Comparison of ENCODE assay signal across 14 cellular contexts in genomic region chr10:72098301-72099053, GRCh38. TPM values are rescaled to one million over a fixed set of nuclear protein-coding genes. Genes with fewer than 3 reads are reported as not detected.
DNase-seq lines count a peak whose midpoint lies in the region; ATAC-seq and TF ChIP-seq lines count a peak whose summit lies in the region.
"Had no signal": no experiment of that assay in that cellular context is flagged by ENCODE, and none has a peak within 500 bp of the region (broad histone marks: within the 10 kb centered on the region; RNA-seq: fewer than 3 reads in every experiment).

No MANE protein-coding gene starts in this region.

- H3K56ac ChIP-seq in IMR-90 (ENCODE audit: extremely low read depth, insufficient read depth, low read length), result no peak overlapping the region

- H3K23ac ChIP-seq in IMR-90 (ENCODE audit: low read depth, low read length), result peak overlapping the region; percentile 6; the same call in 1 of the 2 replicates

- H3K4me3 Mint-ChIP-seq in nephron, result no peak overlapping the region
- no peak overlapping the region for H3K4me3 Mint-ChIP-seq in natural killer cell treated with Interleukin-12 subunit alpha and Interleukin-12 subunit beta and Interleukin-15 and Interleukin-18, amount 100 ng/mL, for 72 hours
- H3K4me3 Mint-ChIP-seq: activated CD4-positive, alpha-beta memory T cell treated with anti-CD3 and anti-CD28 coated beads, Interleukin-2, amount 10 ng/mL, durations not matched to agents 7 days and 5 days; B cell; memory B cell; stimulated activated naive B cell treated with anti-CD40 and anti-IgM and Interleukin-4, amounts not matched to agents 10 μg/mL and 1 μg/mL and 100 μg/mL, for 72 hours had no signal

- POLR2A ChIA-PET in IMR-90 (lab: Charles Lee; ENCODE audit: unreplicated experiment), result no interaction called here

- H3K4ac ChIP-seq in IMR-90 (ENCODE audit: low read depth, low read length), result peak overlapping the region; percentile 70

- no peak overlapping the region for H2AK9ac ChIP-seq in IMR-90 (replicated peaks; ENCODE audit: low read depth, low read length, poor library complexity)

- in situ Hi-C loops in IMR-90 (cut with MboI; ENCODE audit: low sequenced_read_pairs), result no loop called here
- in situ Hi-C loops in brain microvascular endothelial cell (cut with HindIII; ENCODE audit: low pct_ligation_motif_present, low sequenced_read_pairs), result no loop called here

- H4K20me1 ChIP-seq in IMR-90 (ENCODE audit: insufficient read depth, low read length), result peaks cover 10% of the 10 kb centered on the region; the same call in 1 of the 2 replicates

- no CpG with 5 or more reads among the region's 4 CpGs for WGBS in IMR-90 (ENCODE audit: extremely low coverage in 2 of 2, insufficient read length in 1 of 2), 2 experiments
- 89% methylated on average over 4 of the region's 4 CpGs for WGBS in suprapubic skin

- H3K27ac Mint-ChIP-seq in nephron, result peak overlapping the region; percentile 85 to 97 (median 87)
- no peak overlapping the region for H3K27ac Mint-ChIP-seq in natural killer cell treated with Interleukin-12 subunit alpha and Interleukin-12 subunit beta and Interleukin-15 and Interleukin-18, amount 100 ng/mL, for 72 hours
- H3K27ac Mint-ChIP-seq: activated CD4-positive, alpha-beta memory T cell treated with anti-CD3 and anti-CD28 coated beads, Interleukin-2, amount 10 ng/mL, durations not matched to agents 7 days and 5 days; B cell; memory B cell had no signal

- CTCF ChIA-PET in IMR-90 (lab: Yijun Ruan, JAX), result interaction anchor here (1.2 to 1.3 kb wide), 2 partner anchors 8 to 50 kb away, joined by 3 to 5 read pairs; no protein-coding TSS in a partner anchor

- H2AK5ac ChIP-seq in IMR-90 (ENCODE audit: low read depth, low read length), result peak overlapping the region; percentile 33; the same call in 1 of the 2 replicates

- ATAC-seq in IMR-90 (ENCODE audit: low read depth) (no peak), GM21619 (IDR thresholded peaks at IDR 0.05; ENCODE audit: unreplicated experiment) (no peak)
- no peak for ATAC-seq in natural killer cell treated with Interleukin-12 subunit alpha and Interleukin-12 subunit beta and Interleukin-15 and Interleukin-18, amount 100 ng/mL, for 72 hours
- ATAC-seq: stimulated activated naive B cell treated with anti-CD40 and anti-IgM and Interleukin-4, amounts not matched to agents 10 μg/mL and 1 μg/mL and 100 μg/mL, for 72 hours had no signal

- no peaks in the 10 kb centered on the region for H3K9me3 Mint-ChIP-seq in nephron
- no peaks in the 10 kb centered on the region for H3K9me3 Mint-ChIP-seq in natural killer cell treated with Interleukin-12 subunit alpha and Interleukin-12 subunit beta and Interleukin-15 and Interleukin-18, amount 100 ng/mL, for 72 hours
- H3K9me3 Mint-ChIP-seq: activated CD4-positive, alpha-beta memory T cell treated with anti-CD3 and anti-CD28 coated beads, Interleukin-2, amount 10 ng/mL, durations not matched to agents 7 days and 5 days; memory B cell; stimulated activated naive B cell treated with anti-CD40 and anti-IgM and Interleukin-4, amounts not matched to agents 10 μg/mL and 1 μg/mL and 100 μg/mL, for 72 hours had no signal

- H3K36me3 Mint-ChIP-seq in nephron (ENCODE audit: low read depth), result peaks cover 63% of the 10 kb centered on the region
- peaks cover 25% of the 10 kb centered on the region for H3K36me3 Mint-ChIP-seq in natural killer cell treated with Interleukin-12 subunit alpha and Interleukin-12 subunit beta and Interleukin-15 and Interleukin-18, amount 100 ng/mL, for 72 hours

- H3K36me3 ChIP-seq in ACC112 (ENCODE audit: insufficient read depth, low read length) (peaks cover 4% of the 10 kb centered on the region; the same call in 1 of the 2 replicates), IMR-90 (ENCODE audit: control insufficient read depth, insufficient read depth, low read length) (peaks cover 6% of the 10 kb centered on the region; the same call in 1 of the 2 replicates), brain microvascular endothelial cell (replicated peaks) (peaks cover 3% of the 10 kb centered on the region), suprapubic skin (peaks cover 41% of the 10 kb centered on the region)

- no peak overlapping the region for H2BK120ac ChIP-seq in IMR-90 (ENCODE audit: low read depth, low read length)

- H3K4me1 ChIP-seq in ACC112 (ENCODE audit: control insufficient read depth, insufficient read depth, low read length, unreplicated experiment), result peaks cover 35% of the 10 kb centered on the region
- H3K4me1 ChIP-seq in IMR-90 (ENCODE audit: control insufficient read depth, insufficient read depth, low read length), result peaks cover 11% of the 10 kb centered on the region
- no peaks in the 10 kb centered on the region for H3K4me1 ChIP-seq in suprapubic skin

- BruUV-seq in IMR-90 (replicated peaks; lab: Mats Ljungman, UMichigan), result no TSS peak

- TF ChIP-seq POLR2A in IMR-90 (IDR thresholded peaks at IDR 0.05; ENCODE audit: low read depth, low read length) (no peak), suprapubic skin (IDR thresholded peaks at IDR 0.05) (no peak)

- intact Hi-C loops in IMR-90 (cut with micrococcal nuclease), result no loop called here

- H2BK15ac ChIP-seq in IMR-90 (ENCODE audit: low read depth, low read length), result no peak overlapping the region

- no peak for TF ChIP-seq EP300 in suprapubic skin (IDR thresholded peaks at IDR 0.05)

- H3K27me3 Mint-ChIP-seq in nephron (ENCODE audit: low read depth), result no peaks in the 10 kb centered on the region
- H3K27me3 Mint-ChIP-seq in natural killer cell treated with Interleukin-12 subunit alpha and Interleukin-12 subunit beta and Interleukin-15 and Interleukin-18, amount 100 ng/mL, for 72 hours, result no peaks in the 10 kb centered on the region
- H3K27me3 Mint-ChIP-seq: activated CD4-positive, alpha-beta memory T cell treated with anti-CD3 and anti-CD28 coated beads, Interleukin-2, amount 10 ng/mL, durations not matched to agents 7 days and 5 days; B cell; memory B cell; stimulated activated naive B cell treated with anti-CD40 and anti-IgM and Interleukin-4, amounts not matched to agents 10 μg/mL and 1 μg/mL and 100 μg/mL, for 72 hours had no signal

- TF ChIP-seq CTCF in IMR-90 (conservative IDR thresholded peaks at IDR 0.05; ENCODE audit: low read depth, low read length) (no peak), brain microvascular endothelial cell (IDR thresholded peaks at IDR 0.05; ENCODE audit: low read depth, low read length, missing control alignments) (no peak), nephron (IDR thresholded peaks at IDR 0.05; ENCODE audit: unreplicated experiment in 3 of 3) (no peak), suprapubic skin (IDR thresholded peaks at IDR 0.05) (no peak)

- peak overlapping the region; percentile 13 for H2BK5ac ChIP-seq in IMR-90 (ENCODE audit: low read depth, low read length, poor library complexity, severe bottlenecking)

- peak overlapping the region; percentile 78 for H3K27ac ChIP-seq in ACC112 (ENCODE audit: low read depth, low read length)
- 0 out of 2 replicates have a peak overlapping the region, but pooled peaks have one; percentile 2 for H3K27ac ChIP-seq in IMR-90 (ENCODE audit: insufficient read depth, low read length)
- peak overlapping the region; percentile 14 for H3K27ac ChIP-seq in brain microvascular endothelial cell
- H3K27ac ChIP-seq in suprapubic skin, result no peak overlapping the region

- no peak overlapping the region for H3K9ac ChIP-seq in IMR-90 (ENCODE audit: low read depth, low read length)

- no peak for TF ChIP-seq RAD21 in IMR-90 (IDR thresholded peaks at IDR 0.05; ENCODE audit: low read length)

- H3K9me3 ChIP-seq in IMR-90 (ENCODE audit: control insufficient read depth, insufficient read depth, low read length) (no peaks in the 10 kb centered on the region), suprapubic skin (no peaks in the 10 kb centered on the region)

- H3K27me3 ChIP-seq in ACC112 (ENCODE audit: insufficient read depth, low read length), result no peaks in the 10 kb centered on the region
- H3K27me3 ChIP-seq in IMR-90 (ENCODE audit: control insufficient read depth, insufficient read depth, low read length), result no peaks in the 10 kb centered on the region
- no peaks in the 10 kb centered on the region for H3K27me3 ChIP-seq in brain microvascular endothelial cell (replicated peaks)
- no peaks in the 10 kb centered on the region for H3K27me3 ChIP-seq in suprapubic skin

- H3K4me2 ChIP-seq in IMR-90 (ENCODE audit: low read depth, low read length), result peak overlapping the region; percentile 16; the same call in 1 of the 2 replicates

- no peak overlapping the region for H2BK20ac ChIP-seq in IMR-90 (ENCODE audit: low read depth, low read length)

- peak overlapping the region; percentile 35 for H3K18ac ChIP-seq in IMR-90 (ENCODE audit: low read depth, low read length)

- no peaks in the 10 kb centered on the region for H3K79me1 ChIP-seq in IMR-90 (ENCODE audit: low read depth in 1 of 2, low read length in 2 of 2)

- H3K9me1 ChIP-seq in IMR-90 (ENCODE audit: insufficient read depth, low read length), result peaks cover 3% of the 10 kb centered on the region; the same call in 1 of the 2 replicates

- H3K4me3 ChIP-seq in ACC112 (ENCODE audit: low read depth, low read length), result no peak overlapping the region
- H3K4me3 ChIP-seq in IMR-90 (ENCODE audit: insufficient read depth, low read depth, low read length), result no peak overlapping the region
- H3K4me3 ChIP-seq in brain microvascular endothelial cell (ENCODE audit: low read depth, low read length), result no peak overlapping the region
- no peak overlapping the region for H3K4me3 ChIP-seq in suprapubic skin

- no peaks in the 10 kb centered on the region for H3K79me2 ChIP-seq in ACC112 (ENCODE audit: control insufficient read depth, insufficient read depth, low read length, unreplicated experiment)

- DNase-seq in IMR-90, result no peak
- DNase-seq in brain microvascular endothelial cell, result no peak
- DNase-seq in natural killer cell treated with Interleukin-12 subunit alpha and Interleukin-12 subunit beta and Interleukin-15 and Interleukin-18, amount 100 ng/mL, for 72 hours (ENCODE audit: low spot score), result no peak
- no peak for DNase-seq in NCI-H446 treated with DMSO at 0.1 percent for 48 hours (lab: John Stamatoyannopoulos, UW)
- DNase-seq in suprapubic skin (ENCODE audit: low spot score in 2 of 2), result no peak
- DNase-seq: activated CD4-positive, alpha-beta memory T cell treated with anti-CD3 and anti-CD28 coated beads, Interleukin-2, amount 10 ng/mL, durations not matched to agents 7 days and 5 days; DND-41; NCI-H1694; stimulated activated naive B cell treated with anti-CD40 and anti-IgM and Interleukin-4, amounts not matched to agents 10 μg/mL and 1 μg/mL and 100 μg/mL, for 72 hours had no signal

- H4K91ac ChIP-seq in IMR-90 (ENCODE audit: insufficient read depth, low read depth, low read length), result no peak overlapping the region

- H3K4me1 Mint-ChIP-seq in nephron, result peaks cover 22% of the 10 kb centered on the region
- H3K4me1 Mint-ChIP-seq in natural killer cell treated with Interleukin-12 subunit alpha and Interleukin-12 subunit beta and Interleukin-15 and Interleukin-18, amount 100 ng/mL, for 72 hours (ENCODE audit: low read depth in 2 of 2), result peaks cover 5 to 7% of the 10 kb centered on the region in 2 donors
- H3K4me1 Mint-ChIP-seq: B cell, memory B cell had no signal

- H4K8ac ChIP-seq in IMR-90 (ENCODE audit: low read depth in 2 of 2, low read length in 2 of 2), result peak overlapping the region in 1 of 2 experiments; percentile 14; a peak in 1 of 4 replicates

- dilution Hi-C loops in IMR-90 (cut with HindIII; ENCODE audit: low sequenced_read_pairs, unreplicated experiment), result no loop called here

- H3K14ac ChIP-seq in IMR-90 (replicated peaks; ENCODE audit: low read depth, low read length), result peak overlapping the region; percentile 14; the same call in 1 of the 2 replicates

- no peak overlapping the region for H4K5ac ChIP-seq in IMR-90 (ENCODE audit: low read depth, low read length)

- H2AFZ ChIP-seq in ACC112 (ENCODE audit: low read length, unreplicated experiment), result no peak overlapping the region
- no peak overlapping the region for H2AFZ ChIP-seq in IMR-90 (replicated peaks; ENCODE audit: low read length, poor library complexity)

RNA-seq across cellular contexts. Expression of gene SPOCK2, which starts 10.1 kb away (rescaled TPM):
- not detected in 2 replicates for total RNA-seq in IMR-90 (2012; rRNA removed)
- 0.02 TPM in 1 of 2 replicates, not detected in the other for polyA plus RNA-seq in IMR-90 (2012; rRNA removed)
- 0.04 TPM in 1 of 2 replicates, not detected in the other for polyA plus RNA-seq in IMR-90 (2012; cell fraction: cytosol; rRNA removed)
- 0.23 and 0.36 TPM in 2 replicates for polyA plus RNA-seq in IMR-90 (2012; cell fraction: nucleus; rRNA removed; ENCODE audit: low replicate concordance)
- total RNA-seq in natural killer cell treated with Interleukin-12 subunit alpha and Interleukin-12 subunit beta and Interleukin-15 and Interleukin-18, amount 100 ng/mL, for 72 hours, result 10 to 100 TPM; 24.9 to 25.9 TPM
- total RNA-seq in suprapubic skin, result 1 to 10 TPM; 1.5 to 3.7 (median 1.8) TPM

Comparison
In these comparisons a context has a peak if more than half of its experiments do, and no peak if none do; other contexts are left out.
1. H3K27ac Mint-ChIP-seq: peak in nephron (3 of 3); none in natural killer cell treated with Interleukin-12 subunit alpha and Interleukin-12 subunit beta and Interleukin-15 and Interleukin-18, amount 100 ng/mL, for 72 hours (0 of 2).
2. RNA of gene SPOCK2, which starts 10.1 kb away (total RNA-seq): 24.9 to 25.9 TPM in natural killer cell treated with Interleukin-12 subunit alpha and Interleukin-12 subunit beta and Interleukin-15 and Interleukin-18, amount 100 ng/mL, for 72 hours; 1.5 to 3.7 TPM in suprapubic skin and not detected in IMR-90; every median in the first group is over 4 times any median in the second.